14 cellular contexts compared by ENCODE assay signal in the genomic region with DNA sequence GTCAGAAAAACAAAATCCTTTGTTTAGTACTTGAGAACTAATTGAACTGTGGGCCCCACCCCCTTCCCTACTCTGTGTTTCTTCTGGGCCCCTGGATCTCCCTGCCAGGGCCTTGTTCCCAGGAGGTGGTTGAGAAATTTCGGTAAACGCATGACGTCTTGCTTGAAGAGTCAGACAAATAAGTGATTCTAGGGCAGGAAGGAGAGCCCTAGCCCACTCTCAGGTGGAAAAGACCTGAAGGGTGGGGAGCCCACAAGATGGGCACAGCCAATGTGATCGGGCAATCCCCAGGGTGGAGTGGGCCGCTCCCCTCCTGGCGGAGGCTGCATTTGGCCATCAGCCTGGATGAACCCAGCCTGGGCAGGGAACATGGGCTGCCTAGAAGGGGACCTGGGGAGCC. TPM values are rescaled to one million over a fixed set of nuclear protein-coding genes. Genes with fewer than 3 reads are reported as not detected.
DNase-seq lines count a peak whose midpoint lies in the region; ATAC-seq, FAIRE-seq and TF ChIP-seq lines count a peak whose summit lies in the region.
"Had no signal": no experiment of that assay in that cellular context is flagged by ENCODE, and none has a peak within 500 bp of the region (broad histone marks: within the 10 kb centered on the region; RNA-seq: fewer than 3 reads in every experiment).

No MANE protein-coding gene starts in this region.

- peak; percentile 40 for DNase-seq in CD14-positive monocyte (ENCODE audit: low spot score)
- peak; percentile 90 for DNase-seq in NB4 (ENCODE audit: low read depth)
- peak; percentile 75 for DNase-seq in mesenteric fat pad (ENCODE audit: low spot score)
- DNase-seq in NCI-H1048 (lab: John Stamatoyannopoulos, UW) = no peak
- DNase-seq in NCI-H1694 treated with DMSO at 0.1 percent for 48 hours (lab: John Stamatoyannopoulos, UW) = no peak
- DNase-seq in H54 (ENCODE audit: insufficient read length, low spot score) = no peak
- no peak for DNase-seq in hepatic stellate cell (ENCODE audit: low spot score)
- DNase-seq: activated B cell treated with CpG ODN at 0.5 μM for 24 hours; activated T-cell treated with anti-CD3 and anti-CD28 coated beads, Interleukin-2, amount 50 U/mL, for 4 hours; foreskin fibroblast; stimulated activated naive CD4-positive, alpha-beta T cell had no signal

- H3K36me3 Mint-ChIP-seq in CD14-positive monocyte = peaks cover 3% of the 10 kb centered on the region in 2 donors

- intact Hi-C loops in CD14-positive monocyte (cut with micrococcal nuclease) = no loop called here

- H3K27me3 Mint-ChIP-seq in CD14-positive monocyte (ENCODE audit: low read depth in 3 of 3) = peaks cover 1 to 7% (median 1%) of the 10 kb centered on the region in 3 donors

- no peak for FAIRE-seq in H54 (lab: Jason Lieb, UNC)

- peak; percentile 21 for ATAC-seq in esophagus mucosa
- ATAC-seq: activated T-cell treated with anti-CD3 and anti-CD28 coated beads, Interleukin-2, amount 50 U/mL, for 4 hours had no signal

- H3K27ac Mint-ChIP-seq in CD14-positive monocyte = peak overlapping the region; percentile 7 to 92 (median 79)
- H3K27ac Mint-ChIP-seq: activated B cell treated with CpG ODN at 0.5 μM for 24 hours had no signal

- H3K4me3 ChIP-seq in NB4 (ENCODE audit: low read depth, low read length) = no peak overlapping the region
- H3K4me3 ChIP-seq: cardiac muscle cell had no signal

- TF ChIP-seq CTCF in CD14-positive monocyte (IDR thresholded peaks at IDR 0.05) (no peak), NB4 (IDR thresholded peaks at IDR 0.05; ENCODE audit: low read depth, low read length) (no peak)

- peaks cover 75% of the 10 kb centered on the region for H3K4me1 Mint-ChIP-seq in CD14-positive monocyte

- no peak overlapping the region for H3K4me3 Mint-ChIP-seq in CD14-positive monocyte
- H3K4me3 Mint-ChIP-seq: activated B cell treated with CpG ODN at 0.5 μM for 24 hours; activated T-cell treated with anti-CD3 and anti-CD28 coated beads, Interleukin-2, amount 50 U/mL, for 4 hours had no signal

- H3K9me3 Mint-ChIP-seq in CD14-positive monocyte = peaks cover 0 to 2% (median 0%) of the 10 kb centered on the region in 7 donors
- H3K9me3 Mint-ChIP-seq: activated B cell treated with CpG ODN at 0.5 μM for 24 hours; activated T-cell treated with anti-CD3 and anti-CD28 coated beads, Interleukin-2, amount 50 U/mL, for 4 hours had no signal

- TF ChIP-seq POLR2A in NB4 (IDR thresholded peaks at IDR 0.05; ENCODE audit: extremely low read depth, insufficient read length) (no peak), H54 (IDR thresholded peaks at IDR 0.05; ENCODE audit: low read depth, low read length) (no peak)

RNA-seq across cellular contexts. Expression of gene P2RY2, which starts 16.8 kb away (rescaled TPM):
- polyA plus RNA-seq in CD14-positive monocyte = 10 to 100 TPM in 1 of 2 donors, 1 to 10 TPM in 1; 2.8 to 12.7 TPM
- total RNA-seq in esophagus mucosa (44.3 TPM), mesenteric fat pad (1.4 TPM)
- total RNA-seq: activated T-cell treated with anti-CD3 and anti-CD28 coated beads, Interleukin-2, amount 50 U/mL, for 4 hours; NCI-H460 had no signal

RNA-seq across cellular contexts. Expression of gene FCHSD2, which starts 59.1 kb away (rescaled TPM):
- 10 to 100 TPM; 14.5 to 16.6 TPM for polyA plus RNA-seq in CD14-positive monocyte
- total RNA-seq in esophagus mucosa (7.3 TPM), mesenteric fat pad (54.9 TPM)

Comparison
In these comparisons a context has a peak if more than half of its experiments do, and no peak if none do; other contexts are left out.
1. DNase-seq: peak in CD14-positive monocyte (single experiment), NB4 (single experiment) and mesenteric fat pad (single experiment); none in NCI-H1048 (single experiment), NCI-H1694 treated with DMSO at 0.1 percent for 48 hours (single experiment), H54 (single experiment) and hepatic stellate cell (single experiment).
2. RNA of gene P2RY2, which starts 16.8 kb away (total RNA-seq): 44.3 TPM in esophagus mucosa (single experiment); 1.4 TPM in mesenteric fat pad (single experiment); every median in the first group is over 10 times any median in the second.